9 cellular contexts compared by ENCODE assay signal in the genomic region with DNA sequence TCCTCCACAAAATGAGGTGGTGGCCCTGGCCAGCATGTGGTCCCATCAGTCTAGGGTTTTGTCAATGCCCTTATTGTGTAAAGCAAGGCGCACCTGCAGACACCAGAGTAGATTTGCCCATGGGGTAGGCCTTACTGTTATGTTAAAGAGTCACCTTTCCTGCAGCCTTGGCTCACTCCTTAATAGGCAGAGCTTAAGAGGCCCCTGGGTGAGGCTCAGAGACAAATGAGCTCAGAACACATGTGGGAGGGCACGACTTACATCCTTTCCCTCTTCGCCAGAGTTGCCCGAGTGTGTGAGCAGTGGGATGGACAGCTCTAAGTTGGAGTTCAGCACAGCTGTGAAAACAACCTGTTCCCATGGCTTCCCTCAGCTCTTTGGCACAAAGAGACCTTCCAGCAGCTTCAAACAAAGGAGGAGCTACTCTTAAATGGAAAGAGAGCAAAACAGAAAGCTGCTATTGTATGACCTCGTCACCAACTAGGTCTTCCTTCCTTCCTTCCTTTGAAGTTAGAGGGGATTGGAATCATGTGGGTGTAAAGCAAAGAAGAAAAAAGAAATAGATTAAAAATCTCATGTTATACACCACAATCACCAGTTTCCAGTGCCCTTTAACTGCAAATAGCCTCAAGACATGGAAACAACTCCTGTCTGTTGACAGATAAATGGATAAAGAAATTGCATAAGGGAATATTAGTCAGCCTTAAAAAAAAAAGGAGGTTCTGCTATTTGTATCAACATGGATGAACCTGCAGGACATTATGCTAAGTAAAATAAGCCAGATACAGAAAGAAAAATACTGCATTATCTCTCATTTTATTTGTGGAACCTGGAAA. TPM values are rescaled to one million over a fixed set of nuclear protein-coding genes. Genes with fewer than 3 reads are reported as not detected.
DNase-seq lines count a peak whose midpoint lies in the region; ATAC-seq, FAIRE-seq and TF ChIP-seq lines count a peak whose summit lies in the region.
"Had no signal": no experiment of that assay in that cellular context is flagged by ENCODE, and none has a peak within 500 bp of the region (broad histone marks: within the 10 kb centered on the region; RNA-seq: fewer than 3 reads in every experiment).

No MANE protein-coding gene starts in this region.

- H3K27ac ChIP-seq in SJCRH30 (peak overlapping the region; percentile 30), H1 (ENCODE audit: low read depth, low read length) (peak overlapping the region; percentile 70; the same call in 1 of the 2 replicates), Karpas-422 (ENCODE audit: low read length) (no peak overlapping the region)

- peak overlapping the region; percentile 70; the same call in 1 of the 2 replicates for H2AK5ac ChIP-seq in H1 (ENCODE audit: low read depth, low read length)

- H3K79me2 ChIP-seq in H1 (ENCODE audit: control insufficient read depth in 1 of 2, insufficient read depth in 2 of 2, low read length in 2 of 2): no peaks in the 10 kb centered on the region
- no peaks in the 10 kb centered on the region for H3K79me2 ChIP-seq in Karpas-422 (ENCODE audit: low read length)

- H3K4me3 ChIP-seq in SJCRH30 (no peak overlapping the region), H1 (ENCODE audit: extremely low read depth in 1 of 4, insufficient read depth in 2 of 4, low read depth in 3 of 4, low read length in 4 of 4) (peak overlapping the region in 1 of 4 experiments; percentile 44; a peak in 2 of 8 replicates), Karpas-422 (ENCODE audit: low read length) (no peak overlapping the region)

- no peaks in the 10 kb centered on the region for H3K27me3 Mint-ChIP-seq in nephron progenitor cell (ENCODE audit: low read depth, poor library complexity)

- peak overlapping the region; percentile 89; the same call in 1 of the 2 replicates for H2BK5ac ChIP-seq in H1 (ENCODE audit: low read depth, low read length)

- peak overlapping the region; percentile 59 for H2BK120ac ChIP-seq in H1 (replicated peaks; ENCODE audit: low read depth, low read length)

- ATAC-seq in HG02870 (IDR thresholded peaks at IDR 0.05; ENCODE audit: unreplicated experiment) (no peak), GM21528 (IDR thresholded peaks at IDR 0.05; ENCODE audit: low FRiP score, unreplicated experiment) (no peak), GM18870 (IDR thresholded peaks at IDR 0.05; ENCODE audit: unreplicated experiment) (no peak)
- ATAC-seq: HCT116 had no signal

- peak overlapping the region; percentile 100 for H2BK20ac ChIP-seq in H1 (ENCODE audit: low read length)

- H3K27me3 ChIP-seq in SJCRH30 (no peaks in the 10 kb centered on the region), H1 (replicated peaks in 1 of 4; ENCODE audit: control insufficient read depth in 3 of 4, extremely low read depth in 1 of 4, insufficient read depth in 3 of 4, low read length in 3 of 4) (no peaks in the 10 kb centered on the region), Karpas-422 (ENCODE audit: low read length) (no peaks in the 10 kb centered on the region)

- peak in 1 of 2 experiments; percentile 89; a peak in 2 of 3 replicates for TF ChIP-seq POLR2A in H1 (IDR thresholded peaks at IDR 0.05; ENCODE audit: control extremely low read depth in 1 of 2, low read depth in 2 of 2, low read length in 2 of 2)

- H3K9me3 ChIP-seq in SJCRH30 (replicated peaks) (no peaks in the 10 kb centered on the region), H1 (ENCODE audit: insufficient read depth in 2 of 2, low read depth in 1 of 2, low read length in 1 of 2) (no peaks in the 10 kb centered on the region), Karpas-422 (ENCODE audit: low read length) (no peaks in the 10 kb centered on the region)

- 9% methylated on average over 5 of the region's 5 CpGs; no CpG with 5 or more reads in 1 of the 2 experiments for WGBS in H1 (ENCODE audit: extremely low coverage in 1 of 2, insufficient coverage in 1 of 2, insufficient read length in 1 of 2, insufficient replicate concordance in 2 of 2, low coverage in 1 of 2, low lambda C conversion rate in 2 of 2, missing lambda C conversion rate in 1 of 2), 2 experiments

- DNase-seq in GM03348 (ENCODE audit: low spot score) (peak; percentile 40), SJCRH30 (peak; percentile 84 to 93), H1 (ENCODE audit: low read depth in 1 of 2, low spot score in 2 of 2) (peak; percentile 70 to 73), nephron progenitor cell (peak; percentile 16), Karpas-422 (no peak)

- no peak overlapping the region for H4K8ac ChIP-seq in H1 (ENCODE audit: extremely low read depth, insufficient read depth, low read length)

- H3K4ac ChIP-seq in H1 (replicated peaks; ENCODE audit: insufficient read length, low read depth, low read length): peak overlapping the region; percentile 0

- H3K56ac ChIP-seq in H1 (replicated peaks; ENCODE audit: insufficient read length, low read depth, low read length): no peak overlapping the region

- H3K4me2 ChIP-seq in H1 (ENCODE audit: insufficient read depth in 1 of 2, low read depth in 2 of 2, low read length in 2 of 2) (peak overlapping the region; percentile 54 to 59), Karpas-422 (ENCODE audit: low read depth, low read length, poor library complexity, severe bottlenecking) (no peak overlapping the region)

- H2AFZ ChIP-seq in H1 (ENCODE audit: low read length): no peak overlapping the region
- no peak overlapping the region for H2AFZ ChIP-seq in Karpas-422 (ENCODE audit: low read length)

- H3K9ac ChIP-seq in H1 (replicated peaks in 1 of 4; ENCODE audit: extremely low read depth in 1 of 4, low read depth in 3 of 4, low read length in 3 of 4) (no peak overlapping the region; a peak in 1 of 7 replicates), Karpas-422 (ENCODE audit: low read length) (no peak overlapping the region)

- peak overlapping the region; percentile 37 for H3K4me3 Mint-ChIP-seq in nephron progenitor cell

- TF ChIP-seq CTCF in H1 (IDR thresholded peaks at IDR 0.05; ENCODE audit: control extremely low read depth in 1 of 3, insufficient read depth in 1 of 3, low read depth in 1 of 3, low read length in 3 of 3) (no peak), nephron progenitor cell (IDR thresholded peaks at IDR 0.05) (no peak)

- H2BK15ac ChIP-seq in H1 (ENCODE audit: low read length): no peak overlapping the region

- H4K91ac ChIP-seq in H1 (replicated peaks; ENCODE audit: insufficient read length, low read length): peak overlapping the region; percentile 12

- H4K5ac ChIP-seq in H1 (ENCODE audit: insufficient read length, low read depth, low read length): peak overlapping the region; percentile 49

- no peak overlapping the region for H3K23ac ChIP-seq in H1 (ENCODE audit: insufficient read length)

- FAIRE-seq in H1 (lab: Jason Lieb, UNC): peak; percentile 99

- peaks cover 3% of the 10 kb centered on the region for H3K9me3 Mint-ChIP-seq in nephron progenitor cell

- H3K4me1 Mint-ChIP-seq in nephron progenitor cell: peaks cover 43% of the 10 kb centered on the region

- peak in 1 of 2 experiments; percentile 89; a peak in 1 of 3 replicates for TF ChIP-seq EP300 in H1 (IDR thresholded peaks at IDR 0.05; ENCODE audit: borderline replicate concordance in 1 of 2, low read depth in 2 of 2, low read length in 2 of 2)

- POLR2A ChIA-PET in H1 (lab: Charles Lee; ENCODE audit: partially characterized antibody): interaction anchor here (0.8 to 3.1 kb wide), 9 partner anchors 10 to 73 kb away, joined by 3 to 48 read pairs (median 3); partner anchors contain the start of gene XPNPEP1

- H4K20me1 ChIP-seq in H1 (replicated peaks in 1 of 2; ENCODE audit: control insufficient read depth in 1 of 2, insufficient read depth in 2 of 2, low read length in 2 of 2) (no peaks in the 10 kb centered on the region), Karpas-422 (ENCODE audit: insufficient read depth, low read depth, low read length) (no peaks in the 10 kb centered on the region)

- H3K36me3 Mint-ChIP-seq in nephron progenitor cell (ENCODE audit: low read depth): no peaks in the 10 kb centered on the region

- no peaks in the 10 kb centered on the region for H3K23me2 ChIP-seq in H1 (ENCODE audit: low read depth, low read length)

- H3K36me3 ChIP-seq in SJCRH30 (no peaks in the 10 kb centered on the region), H1 (ENCODE audit: control insufficient read depth in 2 of 4, insufficient read depth in 4 of 4, low read length in 3 of 4) (no peaks in the 10 kb centered on the region), Karpas-422 (ENCODE audit: insufficient read depth, low read length) (no peaks in the 10 kb centered on the region)

- peaks cover 13% of the 10 kb centered on the region for H3K4me1 ChIP-seq in SJCRH30
- H3K4me1 ChIP-seq in H1 (replicated peaks in 1 of 4; ENCODE audit: control insufficient read depth in 3 of 4, insufficient read depth in 4 of 4, low read length in 3 of 4): peaks cover 11 to 25% (median 24%) of the 10 kb centered on the region in 4 experiments
- no peaks in the 10 kb centered on the region for H3K4me1 ChIP-seq in Karpas-422 (ENCODE audit: low read length)

- no peak overlapping the region for H3K14ac ChIP-seq in H1 (ENCODE audit: insufficient read length)

- H3K18ac ChIP-seq in H1 (ENCODE audit: extremely low read depth, low read length): peak overlapping the region; percentile 79; the same call in 1 of the 2 replicates

- H3K9me2 ChIP-seq in Karpas-422 (replicated peaks; ENCODE audit: insufficient read depth, low read length): no peaks in the 10 kb centered on the region

- H2BK12ac ChIP-seq in H1 (ENCODE audit: low read depth, low read length): 0 out of 2 replicates have a peak overlapping the region, but pooled peaks have one; percentile 85

- H3K27ac Mint-ChIP-seq in nephron progenitor cell: peak overlapping the region; percentile 96

- CTCF ChIA-PET in H1 (lab: Charles Lee; ENCODE audit: partially characterized antibody): interaction anchor here (0.5 to 2.2 kb wide), 14 partner anchors 9 to 171 kb away, joined by 3 to 12 read pairs (median 4); no protein-coding TSS in a partner anchor

- no peak for TF ChIP-seq RAD21 in H1 (IDR thresholded peaks at IDR 0.05 in 1 of 2, conservative IDR thresholded peaks at IDR 0.05 in 1 of 2; ENCODE audit: low read depth in 2 of 2, low read length in 2 of 2)

- H3K79me1 ChIP-seq in H1 (ENCODE audit: low read depth, low read length): no peaks in the 10 kb centered on the region

TF ChIP-seq in H1, 55 proteins besides CTCF, POLR2A, EP300 and RAD21 (continues in another document):
- TF ChIP-seq TCF12 (IDR thresholded peaks at IDR 0.05; ENCODE audit: low read depth, low read length): peak; percentile 94; the same call in 1 of the 2 replicates

RNA-seq across cellular contexts. Expression of gene XPNPEP1, which starts 11.9 kb away (rescaled TPM):
- 109 and 112 TPM in 2 replicates for total RNA-seq in SJCRH30 (2014; rRNA removed; shearing (Covaris generic))
- 49.7 and 61.1 TPM in 2 replicates for total RNA-seq in H1 (2021; fragmentation: NEBNext Ultra II Directional; extraction: Animal tissue kit (Norgen Biotek cat#: 25700))
- polyA plus RNA-seq in H1 (2011; rRNA removed): 201 TPM in 2 replicates
- polyA plus RNA-seq in H1 (2011; cell fraction: cytosol; rRNA removed): 147 TPM
- 319 TPM for polyA plus RNA-seq in H1 (2011; cell fraction: nucleus; rRNA removed)
- polyA plus RNA-seq in H1 (2012, experiment 1 of 2): 47.4 to 54.6 TPM (median 51.3 TPM) in 4 replicates
- 26.3 TPM for polyA plus RNA-seq in H1 (2012, experiment 2 of 2)
- polyA plus RNA-seq in H1 (2013, experiment 1 of 2): 35.6 TPM
- polyA plus RNA-seq in H1 (2013, experiment 2 of 2): 34.4 TPM
- polyA minus RNA-seq in H1 (2011; rRNA and poly(A)+ RNA removed): 329 and 459 TPM in 2 replicates
- polyA minus RNA-seq in H1 (2011; cell fraction: cytosol; rRNA and poly(A)+ RNA removed): 84.0 TPM
- 113 TPM for polyA minus RNA-seq in H1 (2011; cell fraction: nucleus; rRNA and poly(A)+ RNA removed)
- 198 and 201 TPM in 2 replicates for total RNA-seq in Karpas-422 (2014; rRNA removed; shearing (Covaris generic); ENCODE audit: low replicate concordance)
